In genomic region chr7:45846536-45846935, GRCh38 we compare ENCODE assay signal across 5 cellular contexts. TPM values are rescaled to one million over a fixed set of nuclear protein-coding genes. Genes with fewer than 3 reads are reported as not detected.
"Had no signal": no experiment of that assay in that cellular context is flagged by ENCODE, and none has a peak within 500 bp of the region (broad histone marks: within the 10 kb centered on the region; RNA-seq: fewer than 3 reads in every experiment).

No MANE protein-coding gene starts in this region.

RNA-seq across cellular contexts. Expression of gene CCDC201, which starts 26.3 kb away (rescaled TPM):
- total RNA-seq: GM23338, H1, H9, HT-29 had no signal
- polyA plus RNA-seq: GM23338, H1, IgD-negative memory B cell had no signal

RNA-seq across cellular contexts. Expression of gene IGFBP1, which starts 41.8 kb away (rescaled TPM):
- total RNA-seq: GM23338, H1, H9, HT-29 had no signal
- polyA plus RNA-seq: GM23338, H1, IgD-negative memory B cell had no signal
